1 cellular context compared by ENCODE assay signal in the genomic region with DNA sequence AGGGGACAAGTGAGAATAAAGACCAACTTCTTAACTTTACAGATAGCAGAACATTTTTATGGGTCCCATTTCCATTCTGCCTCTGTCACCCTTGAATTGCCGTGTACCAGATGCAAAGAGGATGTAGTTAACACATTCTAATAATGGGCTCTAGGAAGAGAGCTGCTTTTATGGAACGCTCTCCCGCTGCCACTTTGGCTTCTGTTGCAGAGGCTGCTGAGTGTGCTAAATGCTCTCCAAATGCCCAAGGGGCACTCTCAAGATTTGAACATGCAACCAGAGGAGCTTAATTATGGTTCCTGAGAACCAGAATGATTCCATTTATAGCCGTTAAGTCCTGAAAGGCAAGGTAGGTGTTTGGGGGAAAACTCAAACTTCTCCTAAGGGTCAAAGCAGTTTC.
TF ChIP-seq lines count a peak whose summit lies in the region.

No MANE protein-coding gene starts in this region.

TF ChIP-seq in HEK293, 187 proteins besides CTCF, POLR2A, EP300 and RAD21 (continued from another document):
- peak; percentile 56; the same call in 1 of the 2 replicates for TF ChIP-seq PRDM4 (tag by site-specific recombination; IDR thresholded peaks at IDR 0.05)
- TF ChIP-seq ZNF548 (tag by site-specific recombination; IDR thresholded peaks at IDR 0.05), result no peak
- peak; percentile 46; the same call in 1 of the 2 replicates for TF ChIP-seq ZSCAN30 (tag by site-specific recombination; IDR thresholded peaks at IDR 0.05)
- TF ChIP-seq FEZF1 (tag by site-specific recombination; IDR thresholded peaks at IDR 0.05), result peak; percentile 56
- peak; percentile 85 for TF ChIP-seq OSR2 (tag by site-specific recombination; IDR thresholded peaks at IDR 0.05)
